In the genomic region with DNA sequence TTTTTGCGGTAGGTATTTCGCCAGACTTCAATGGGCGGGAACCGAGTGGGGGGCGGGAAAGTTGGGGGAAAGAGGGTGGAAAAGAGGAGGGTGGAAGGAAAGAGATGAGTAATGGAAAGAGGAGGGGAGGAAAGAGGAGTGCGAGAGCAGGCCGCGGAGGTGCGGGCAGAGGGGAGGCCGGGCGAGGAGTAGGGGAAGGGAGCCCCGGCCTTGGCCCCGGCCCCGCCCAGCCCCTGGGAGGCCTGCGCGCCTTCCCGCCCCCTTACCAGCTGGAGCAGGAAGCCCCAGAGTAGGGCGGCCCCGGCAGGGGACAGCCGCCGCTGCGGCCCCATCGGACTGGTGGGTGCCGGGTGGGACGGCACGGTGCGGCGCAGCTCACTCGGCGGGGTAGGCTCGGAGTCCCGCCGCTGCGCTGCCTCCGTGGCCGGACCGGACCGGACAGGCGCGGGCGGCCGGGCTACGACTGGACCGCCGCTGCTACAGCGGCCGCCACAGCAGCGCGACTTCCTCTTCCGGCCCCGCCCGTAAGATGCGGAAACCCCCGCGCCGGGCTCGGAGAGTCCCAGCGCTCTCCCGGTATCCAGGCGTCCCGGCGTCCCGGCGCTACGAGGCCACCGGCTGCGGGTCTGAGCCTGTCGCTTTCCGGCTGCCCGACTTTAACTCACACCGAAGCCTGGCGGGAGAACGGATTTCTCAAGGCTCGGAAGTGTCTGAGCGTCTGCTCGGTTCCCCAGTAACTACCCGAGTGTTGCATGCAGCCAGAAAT, we compare ENCODE assay signal across 8 cellular contexts. TPM values are rescaled to one million over a fixed set of nuclear protein-coding genes. Genes with fewer than 3 reads are reported as not detected.
DNase-seq lines count a peak whose midpoint lies in the region; ATAC-seq and TF ChIP-seq lines count a peak whose summit lies in the region.

TSS of gene SPPL2A (minus strand) at position 505 of the 766 bp plus-strand sequence. CDS start at position 332, 173 bp downstream.

- H3K36me3 ChIP-seq in mucosa of rectum (ENCODE audit: control insufficient read depth in 2 of 2, insufficient read depth in 2 of 2, low read length in 2 of 2): no peaks in the 10 kb centered on the region

- H3K9ac ChIP-seq in mucosa of rectum (ENCODE audit: low read depth in 1 of 2, low read length in 2 of 2): peak within 1 kb of the TSS; percentile 89 to 91

- H3K4me3 ChIP-seq in epithelial cell of proximal tubule (ENCODE audit: low read depth, low read length): peak within 1 kb of the TSS; percentile 67
- peak within 1 kb of the TSS; percentile 80 to 93 for H3K4me3 ChIP-seq in mucosa of rectum (ENCODE audit: low read length in 2 of 2)

- no peaks in the 10 kb centered on the region for H3K9me3 ChIP-seq in mucosa of rectum (ENCODE audit: control insufficient read depth in 2 of 2, low read length in 2 of 2)

- no peak for TF ChIP-seq CTCF in epithelial cell of proximal tubule (conservative IDR thresholded peaks at IDR 0.05; ENCODE audit: low read depth, low read length)

- H3K4me1 ChIP-seq in mucosa of rectum (ENCODE audit: control insufficient read depth in 2 of 2, insufficient read depth in 2 of 2, low read length in 2 of 2): peaks cover 4 to 20% of the 10 kb centered on the region in 2 donors

- H3K27ac ChIP-seq in mucosa of rectum (ENCODE audit: low read depth in 2 of 2, low read length in 2 of 2): peak within 1 kb of the TSS; percentile 97 to 98

- DNase-seq in DMS 273 treated with DMSO at 0.1 percent for 48 hours (lab: John Stamatoyannopoulos, UW) (peak; percentile 44), HuH-7.5 (ENCODE audit: low spot score) (peak; percentile 87), OCI-M2 (lab: John Stamatoyannopoulos, UW; ENCODE audit: unreplicated experiment) (peak; percentile 60), activated T-cell treated with anti-CD3 and anti-CD28 coated beads for 4 hours (peak; percentile 69), epithelial cell of proximal tubule (ENCODE audit: low read depth) (no peak)
- peak; percentile 56 to 76 for DNase-seq in stimulated activated CD8-positive, alpha-beta memory T cell treated with anti-CD3 and anti-CD28 coated beads, Interleukin-4, amount 100 ng/mL, for 4 hours (ENCODE audit: low read depth in 2 of 2, low spot score in 1 of 2)

- H3K27me3 ChIP-seq in mucosa of rectum (ENCODE audit: control insufficient read depth in 2 of 2, insufficient read depth in 2 of 2, low read length in 2 of 2): no peaks in the 10 kb centered on the region

- peak; percentile 81 for ATAC-seq in GM21526 (IDR thresholded peaks at IDR 0.05; ENCODE audit: low FRiP score, unreplicated experiment)

RNA-seq across cellular contexts. Expression of gene SPPL2A, which starts in this region (rescaled TPM):
- 87.0 and 95.9 TPM in 2 replicates for total RNA-seq in epithelial cell of proximal tubule
